In genomic region chr20:5567644-5568043, GRCh38 we compare ENCODE assay signal across 1 cellular context.
TF ChIP-seq lines count a peak whose summit lies in the region.

No MANE protein-coding gene starts in this region.

TF ChIP-seq in GM23338, 12 proteins besides CTCF, POLR2A, EP300 and RAD21:
- TF ChIP-seq ZNF462 (CRISPR knock-in tag; IDR thresholded peaks at IDR 0.05) (no peak), ZNF114 (CRISPR knock-in tag; IDR thresholded peaks at IDR 0.05) (no peak), REST (IDR thresholded peaks at IDR 0.05; ENCODE audit: unreplicated experiment) (no peak), CREB1 (CRISPR knock-in tag; IDR thresholded peaks at IDR 0.05; ENCODE audit: low read depth) (no peak), ETS1 (IDR thresholded peaks at IDR 0.05) (no peak), POLR2AphosphoS5 (IDR thresholded peaks at IDR 0.05; ENCODE audit: low read depth) (no peak), NANOG (IDR thresholded peaks at IDR 0.05; ENCODE audit: borderline replicate concordance) (no peak), ZNF331 (CRISPR knock-in tag; IDR thresholded peaks at IDR 0.05; ENCODE audit: low read depth) (no peak), EZH2 (IDR thresholded peaks at IDR 0.05; ENCODE audit: low read depth, unreplicated experiment) (no peak)
